23 cellular contexts compared by ENCODE assay signal in the genomic region with DNA sequence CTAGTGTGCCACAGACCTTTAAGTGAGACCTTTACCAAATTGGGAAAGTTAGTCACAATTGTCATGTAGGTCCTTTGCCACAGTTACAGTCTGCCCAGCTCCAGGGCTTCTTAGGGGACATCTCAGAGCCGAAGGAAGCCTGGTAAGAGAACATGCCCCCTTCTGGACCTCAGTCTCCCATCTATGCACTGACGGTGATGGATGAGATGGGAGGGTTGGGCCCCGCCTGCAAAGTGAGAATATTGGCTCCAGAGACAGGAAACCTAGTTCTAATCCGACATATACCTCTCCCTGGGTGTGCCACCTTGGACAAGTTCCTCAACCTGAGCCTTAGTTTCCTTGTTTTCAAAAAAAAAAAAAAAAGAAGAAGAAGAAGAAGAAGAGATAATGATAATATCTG.
DNase-seq lines count a peak whose midpoint lies in the region; ATAC-seq and TF ChIP-seq lines count a peak whose summit lies in the region.
"Had no signal": no experiment of that assay in that cellular context is flagged by ENCODE, and none has a peak within 500 bp of the region (broad histone marks: within the 10 kb centered on the region; RNA-seq: fewer than 3 reads in every experiment).

No MANE protein-coding gene starts in this region.

- H2BK15ac ChIP-seq in neuronal stem cell (ENCODE audit: low read length) = no peak overlapping the region

- H2BK5ac ChIP-seq in neuronal stem cell (ENCODE audit: low read length) = no peak overlapping the region

- H3K27me3 ChIP-seq in right cardiac atrium (ENCODE audit: control insufficient read depth, insufficient read depth) (no peaks in the 10 kb centered on the region), gastrocnemius medialis (no peaks in the 10 kb centered on the region), vagina (no peaks in the 10 kb centered on the region), neuronal stem cell (ENCODE audit: control insufficient read depth in 3 of 3, insufficient read depth in 3 of 3, low read depth in 1 of 3, low read length in 3 of 3) (no peaks in the 10 kb centered on the region)
- H3K27me3 ChIP-seq: SJSA1 had no signal

- H3K4me1 Mint-ChIP-seq in dendritic cell treated with granulocyte-macrophage colony-stimulating factor and Interleukin-4, amounts not matched to agents 40 ng/mL and 50 ng/mL, for 4 days (ENCODE audit: low read depth) = peaks cover 53% of the 10 kb centered on the region
- H3K4me1 Mint-ChIP-seq: activated B cell treated with CpG ODN at 0.5 μM for 24 hours; activated CD4-positive, alpha-beta T cell treated with anti-CD3 and anti-CD28 coated beads, Interleukin-2, amount 10 ng/mL, durations not matched to agents 7 days and 5 days; activated naive CD8-positive, alpha-beta T cell treated with anti-CD3 and anti-CD28 coated beads for 36 hours; B cell; CD8-positive, alpha-beta memory T cell; IgD-negative memory B cell; stimulated activated naive B cell treated with anti-CD40 and anti-IgM and Interleukin-4, amounts not matched to agents 10 μg/mL and 1 μg/mL and 100 μg/mL, for 72 hours had no signal

- H3K27me3 Mint-ChIP-seq in dendritic cell treated with granulocyte-macrophage colony-stimulating factor and Interleukin-4, amounts not matched to agents 40 ng/mL and 50 ng/mL, for 4 days = no peaks in the 10 kb centered on the region
- H3K27me3 Mint-ChIP-seq: activated CD4-positive, alpha-beta T cell treated with anti-CD3 and anti-CD28 coated beads, Interleukin-2, amount 10 ng/mL, durations not matched to agents 7 days and 5 days; IgD-negative memory B cell had no signal

- no peak overlapping the region for H2BK12ac ChIP-seq in neuronal stem cell (ENCODE audit: low read length)

- no peak overlapping the region for H3K4ac ChIP-seq in neuronal stem cell (ENCODE audit: low read length)

- H3K36me3 Mint-ChIP-seq in dendritic cell treated with granulocyte-macrophage colony-stimulating factor and Interleukin-4, amounts not matched to agents 40 ng/mL and 50 ng/mL, for 4 days (ENCODE audit: low read depth) = no peaks in the 10 kb centered on the region
- H3K36me3 Mint-ChIP-seq: activated naive CD8-positive, alpha-beta T cell treated with anti-CD3 and anti-CD28 coated beads for 36 hours; IgD-negative memory B cell; stimulated activated naive B cell treated with anti-CD40 and anti-IgM and Interleukin-4, amounts not matched to agents 10 μg/mL and 1 μg/mL and 100 μg/mL, for 72 hours had no signal

- H3K9me3 Mint-ChIP-seq in dendritic cell treated with granulocyte-macrophage colony-stimulating factor and Interleukin-4, amounts not matched to agents 40 ng/mL and 50 ng/mL, for 4 days = no peaks in the 10 kb centered on the region
- H3K9me3 Mint-ChIP-seq: activated naive CD8-positive, alpha-beta T cell treated with anti-CD3 and anti-CD28 coated beads for 36 hours had no signal

- no peak overlapping the region for H3K23ac ChIP-seq in neuronal stem cell (ENCODE audit: low read depth, low read length, poor library complexity)

- peak overlapping the region; percentile 47 for H3K27ac ChIP-seq in right cardiac atrium (ENCODE audit: low read length)
- peak overlapping the region in 3 of 4 donors; percentile 62 to 76 (median 69) for H3K27ac ChIP-seq in gastrocnemius medialis
- H3K27ac ChIP-seq in vagina = peak overlapping the region; percentile 68
- no peak overlapping the region for H3K27ac ChIP-seq in OCI-LY7 (ENCODE audit: low read depth, low read length, poor library complexity, severe bottlenecking)
- H3K27ac ChIP-seq in neuronal stem cell (replicated peaks; ENCODE audit: low read length) = no peak overlapping the region
- H3K27ac ChIP-seq: SJSA1 had no signal

- no peaks in the 10 kb centered on the region for H3K79me1 ChIP-seq in neuronal stem cell (ENCODE audit: low read depth, low read length)

- H3K36me3 ChIP-seq in gastrocnemius medialis (no peaks in the 10 kb centered on the region), vagina (no peaks in the 10 kb centered on the region), OCI-LY7 (ENCODE audit: insufficient read depth, low read length) (no peaks in the 10 kb centered on the region), neuronal stem cell (replicated peaks in 1 of 2; ENCODE audit: control insufficient read depth in 2 of 2, insufficient read depth in 2 of 2, low read length in 2 of 2) (no peaks in the 10 kb centered on the region)
- H3K36me3 ChIP-seq: SJSA1 had no signal

- H2BK120ac ChIP-seq in neuronal stem cell (ENCODE audit: low read depth, low read length) = no peak overlapping the region

- TF ChIP-seq POLR2A in gastrocnemius medialis (IDR thresholded peaks at IDR 0.05) (no peak), vagina (IDR thresholded peaks at IDR 0.05) (no peak)

- 60% methylated on average over 4 of the region's 4 CpGs for WGBS in right cardiac atrium
- no CpG with 5 or more reads among the region's 4 CpGs for WGBS in neuronal stem cell (ENCODE audit: extremely low coverage in 2 of 2, insufficient read length in 2 of 2, insufficient replicate concordance in 1 of 2), 2 donors

- no peak overlapping the region for H3K4me3 Mint-ChIP-seq in dendritic cell treated with granulocyte-macrophage colony-stimulating factor and Interleukin-4, amounts not matched to agents 40 ng/mL and 50 ng/mL, for 4 days
- H3K4me3 Mint-ChIP-seq: activated B cell treated with CpG ODN at 0.5 μM for 24 hours; activated CD4-positive, alpha-beta T cell treated with anti-CD3 and anti-CD28 coated beads, Interleukin-2, amount 10 ng/mL, durations not matched to agents 7 days and 5 days; activated naive CD8-positive, alpha-beta T cell treated with anti-CD3 and anti-CD28 coated beads for 36 hours; activated T-cell treated with anti-CD3 and anti-CD28 coated beads, Interleukin-2, amount 50 U/mL, for 24 hours; B cell; CD8-positive, alpha-beta memory T cell; IgD-negative memory B cell; stimulated activated naive B cell treated with anti-CD40 and anti-IgM and Interleukin-4, amounts not matched to agents 10 μg/mL and 1 μg/mL and 100 μg/mL, for 72 hours had no signal

- no peak overlapping the region for H3K9ac ChIP-seq in neuronal stem cell (ENCODE audit: low read depth, low read length, poor library complexity)

- H3K14ac ChIP-seq in neuronal stem cell (ENCODE audit: low read length) = no peak overlapping the region

- H2AFZ ChIP-seq in OCI-LY7 (ENCODE audit: low read length) = no peak overlapping the region
- H2AFZ ChIP-seq in neuronal stem cell (ENCODE audit: low read length) = no peak overlapping the region

- H3K9me2 ChIP-seq in OCI-LY7 (ENCODE audit: insufficient read depth, low read length) = no peaks in the 10 kb centered on the region

- H4K91ac ChIP-seq in neuronal stem cell (ENCODE audit: low read depth, low read length, poor library complexity) = no peak overlapping the region

- no TSS peak for BruUV-seq in OCI-LY7 (replicated peaks; lab: Mats Ljungman, UMichigan)

- no peak overlapping the region for H3K4me3 ChIP-seq in right cardiac atrium (ENCODE audit: low read length)
- no peak overlapping the region for H3K4me3 ChIP-seq in gastrocnemius medialis
- no peak overlapping the region for H3K4me3 ChIP-seq in vagina
- H3K4me3 ChIP-seq in OCI-LY7 (ENCODE audit: low read depth, low read length, poor library complexity, severe bottlenecking) = no peak overlapping the region
- no peak overlapping the region for H3K4me3 ChIP-seq in neuronal stem cell (ENCODE audit: low read length in 2 of 2)
- H3K4me3 ChIP-seq: SJSA1 had no signal

- no peak overlapping the region for H3K18ac ChIP-seq in neuronal stem cell (ENCODE audit: low read length)

- TF ChIP-seq CTCF in gastrocnemius medialis (IDR thresholded peaks at IDR 0.05 in 4 of 5, conservative IDR thresholded peaks at IDR 0.05 in 1 of 5) (no peak), vagina (IDR thresholded peaks at IDR 0.05) (no peak), OCI-LY7 (conservative IDR thresholded peaks at IDR 0.05; ENCODE audit: low read length) (no peak)

- CTCF ChIA-PET in OCI-LY7 (lab: Charles Lee; ENCODE audit: unreplicated experiment) = no interaction called here

- peak overlapping the region; percentile 26 for H3K27ac Mint-ChIP-seq in dendritic cell treated with granulocyte-macrophage colony-stimulating factor and Interleukin-4, amounts not matched to agents 40 ng/mL and 50 ng/mL, for 4 days
- H3K27ac Mint-ChIP-seq: activated B cell treated with CpG ODN at 0.5 μM for 24 hours; activated CD4-positive, alpha-beta T cell treated with anti-CD3 and anti-CD28 coated beads, Interleukin-2, amount 10 ng/mL, durations not matched to agents 7 days and 5 days; activated naive CD8-positive, alpha-beta T cell treated with anti-CD3 and anti-CD28 coated beads for 36 hours; activated T-cell treated with anti-CD3 and anti-CD28 coated beads, Interleukin-2, amount 50 U/mL, for 24 hours; B cell; CD8-positive, alpha-beta memory T cell; IgD-negative memory B cell; stimulated activated naive B cell treated with anti-CD40 and anti-IgM and Interleukin-4, amounts not matched to agents 10 μg/mL and 1 μg/mL and 100 μg/mL, for 72 hours had no signal

- H3K9me3 ChIP-seq in right cardiac atrium (ENCODE audit: control insufficient read depth, low read length) (no peaks in the 10 kb centered on the region), gastrocnemius medialis (no peaks in the 10 kb centered on the region), vagina (peaks cover 4% of the 10 kb centered on the region), OCI-LY7 (ENCODE audit: low read length) (no peaks in the 10 kb centered on the region), neuronal stem cell (replicated peaks in 1 of 2; ENCODE audit: control insufficient read depth in 2 of 2, insufficient read depth in 1 of 2, low read depth in 1 of 2, low read length in 2 of 2) (peaks cover 0 to 22% of the 10 kb centered on the region in 2 donors)
- H3K9me3 ChIP-seq: SJSA1 had no signal

- intact Hi-C loops in right cardiac atrium (cut with DNase I) (no loop called here), left ventricle myocardium superior (cut with micrococcal nuclease) (no loop called here), gastrocnemius medialis (cut with DNase I; ENCODE audit: low total_unique reads) (loop anchor here (5.0 kb wide), 1 partner anchor 85 kb away; a partner anchor contains a TSS), vagina (cut with DNase I) (no loop called here), OCI-LY7 (cut with micrococcal nuclease; ENCODE audit: unreplicated experiment) (no loop called here)
- intact Hi-C loops in dendritic cell treated with granulocyte-macrophage colony-stimulating factor and Interleukin-4, amounts not matched to agents 40 ng/mL and 50 ng/mL, for 4 days (cut with micrococcal nuclease) = no loop called here

- H3K4me2 ChIP-seq in OCI-LY7 (ENCODE audit: low read length) (no peak overlapping the region), neuronal stem cell (ENCODE audit: insufficient read depth, low read length, poor library complexity, severe bottlenecking) (no peak overlapping the region)

- H2AK5ac ChIP-seq in neuronal stem cell (ENCODE audit: low read depth, low read length) = no peak overlapping the region

- DNase-seq in right cardiac atrium (no peak), left ventricle myocardium superior (no peak), gastrocnemius medialis (no peak), vagina (ENCODE audit: extremely low spot score in 2 of 2) (no peak), OCI-LY7 (ENCODE audit: low spot score) (no peak), neuronal stem cell (ENCODE audit: low spot score) (no peak)
- DNase-seq: activated B cell treated with CpG ODN at 0.5 μM for 24 hours; activated CD4-positive, alpha-beta T cell treated with anti-CD3 and anti-CD28 coated beads, Interleukin-2, amount 10 ng/mL, durations not matched to agents 7 days and 5 days; activated gamma-delta T cell; activated naive CD8-positive, alpha-beta T cell treated with anti-CD3 and anti-CD28 coated beads for 36 hours; activated T-cell treated with anti-CD3 and anti-CD28 coated beads, Interleukin-2, amount 50 U/mL, for 24 hours; caudate nucleus; CD8-positive, alpha-beta memory T cell; NCI-H1092; NCI-H1694; small intestine; stimulated activated naive B cell treated with anti-CD40 and anti-IgM and Interleukin-4, amounts not matched to agents 10 μg/mL and 1 μg/mL and 100 μg/mL, for 72 hours; T-helper 1 cell had no signal

- H4K20me1 ChIP-seq in OCI-LY7 (ENCODE audit: insufficient read depth, low read length) = no peaks in the 10 kb centered on the region

- in situ Hi-C loops in gastrocnemius medialis (cut with MboI; ENCODE audit: low sequenced_read_pairs in 4 of 4) = no loop called here

- ATAC-seq in right cardiac atrium (peak in 1 of 2 donors; percentile 8), left ventricle myocardium superior (no peak), gastrocnemius medialis (no peak), HG03342 (IDR thresholded peaks at IDR 0.05; ENCODE audit: unreplicated experiment) (no peak)
- ATAC-seq: stimulated activated naive B cell treated with anti-CD40 and anti-IgM and Interleukin-4, amounts not matched to agents 10 μg/mL and 1 μg/mL and 100 μg/mL, for 72 hours had no signal

- POLR2A ChIA-PET in OCI-LY7 (lab: Charles Lee) = interaction anchor here (0.7 kb wide), 1 partner anchor 34 kb away, joined by 3 read pairs; no protein-coding TSS in a partner anchor

- no peak overlapping the region for H4K8ac ChIP-seq in neuronal stem cell (ENCODE audit: low read depth, low read length)

- no peaks in the 10 kb centered on the region for H3K79me2 ChIP-seq in OCI-LY7 (ENCODE audit: insufficient read depth, low read depth, low read length)

- peaks cover 21% of the 10 kb centered on the region for H3K4me1 ChIP-seq in right cardiac atrium (ENCODE audit: control insufficient read depth, insufficient read depth, low read length)
- H3K4me1 ChIP-seq in gastrocnemius medialis = peaks cover 9 to 20% of the 10 kb centered on the region in 2 donors
- H3K4me1 ChIP-seq in vagina = peaks cover 22% of the 10 kb centered on the region
- H3K4me1 ChIP-seq in OCI-LY7 (ENCODE audit: insufficient read depth, low read length, poor library complexity, severe bottlenecking) = no peaks in the 10 kb centered on the region
- peaks cover 0 to 6% of the 10 kb centered on the region in 2 donors for H3K4me1 ChIP-seq in neuronal stem cell (ENCODE audit: control insufficient read depth in 2 of 2, insufficient read depth in 1 of 2, low read depth in 1 of 2, low read length in 2 of 2)

Comparison
In these comparisons a context has a peak if more than half of its experiments do, and no peak if none do; other contexts are left out.
1. H3K27ac ChIP-seq: peak in right cardiac atrium (single experiment), gastrocnemius medialis (3 of 4) and vagina (single experiment); none in OCI-LY7 (single experiment) and neuronal stem cell (single experiment).